1 cellular context compared by ENCODE assay signal in genomic region chr9:121281614-121282291, GRCh38.
A peak's percentile ranks its signal among the peaks of the same experiment; 100 is the strongest.
TF ChIP-seq lines count a peak whose summit lies in the region.

No MANE protein-coding gene starts in this region.

TF ChIP-seq in HepG2, 621 proteins besides CTCF, POLR2A, EP300 and RAD21 (continued from another document and continues in another):
- TF ChIP-seq, protein P1, sequence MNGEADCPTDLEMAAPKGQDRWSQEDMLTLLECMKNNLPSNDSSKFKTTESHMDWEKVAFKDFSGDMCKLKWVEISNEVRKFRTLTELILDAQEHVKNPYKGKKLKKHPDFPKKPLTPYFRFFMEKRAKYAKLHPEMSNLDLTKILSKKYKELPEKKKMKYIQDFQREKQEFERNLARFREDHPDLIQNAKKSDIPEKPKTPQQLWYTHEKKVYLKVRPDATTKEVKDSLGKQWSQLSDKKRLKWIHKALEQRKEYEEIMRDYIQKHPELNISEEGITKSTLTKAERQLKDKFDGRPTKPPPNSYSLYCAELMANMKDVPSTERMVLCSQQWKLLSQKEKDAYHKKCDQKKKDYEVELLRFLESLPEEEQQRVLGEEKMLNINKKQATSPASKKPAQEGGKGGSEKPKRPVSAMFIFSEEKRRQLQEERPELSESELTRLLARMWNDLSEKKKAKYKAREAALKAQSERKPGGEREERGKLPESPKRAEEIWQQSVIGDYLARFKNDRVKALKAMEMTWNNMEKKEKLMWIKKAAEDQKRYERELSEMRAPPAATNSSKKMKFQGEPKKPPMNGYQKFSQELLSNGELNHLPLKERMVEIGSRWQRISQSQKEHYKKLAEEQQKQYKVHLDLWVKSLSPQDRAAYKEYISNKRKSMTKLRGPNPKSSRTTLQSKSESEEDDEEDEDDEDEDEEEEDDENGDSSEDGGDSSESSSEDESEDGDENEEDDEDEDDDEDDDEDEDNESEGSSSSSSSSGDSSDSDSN (CRISPR knock-in tag; IDR thresholded peaks at IDR 0.05), result peak; percentile 20
- TF ChIP-seq ZNF264 (CRISPR knock-in tag; IDR thresholded peaks at IDR 0.05), result no peak
- TF ChIP-seq KDM5B (CRISPR knock-in tag; IDR thresholded peaks at IDR 0.05; ENCODE audit: borderline replicate concordance), result peak; percentile 12; the same call in 1 of the 2 replicates
- peak; percentile 41; the same call in 1 of the 2 replicates for TF ChIP-seq TRIM24 (CRISPR knock-in tag; IDR thresholded peaks at IDR 0.05)
- no peak for TF ChIP-seq MAZ (IDR thresholded peaks at IDR 0.05; ENCODE audit: borderline replicate concordance, low read depth, low read length)
- 0 out of 2 replicates have a peak, but pooled peaks have one; percentile 4 for TF ChIP-seq MAZ (CRISPR knock-in tag; IDR thresholded peaks at IDR 0.05; ENCODE audit: low read depth)
- TF ChIP-seq, protein P2, sequence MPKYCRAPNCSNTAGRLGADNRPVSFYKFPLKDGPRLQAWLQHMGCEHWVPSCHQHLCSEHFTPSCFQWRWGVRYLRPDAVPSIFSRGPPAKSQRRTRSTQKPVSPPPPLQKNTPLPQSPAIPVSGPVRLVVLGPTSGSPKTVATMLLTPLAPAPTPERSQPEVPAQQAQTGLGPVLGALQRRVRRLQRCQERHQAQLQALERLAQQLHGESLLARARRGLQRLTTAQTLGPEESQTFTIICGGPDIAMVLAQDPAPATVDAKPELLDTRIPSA (CRISPR knock-in tag; IDR thresholded peaks at IDR 0.05; ENCODE audit: borderline replicate concordance), result no peak
- TF ChIP-seq, protein P3, sequence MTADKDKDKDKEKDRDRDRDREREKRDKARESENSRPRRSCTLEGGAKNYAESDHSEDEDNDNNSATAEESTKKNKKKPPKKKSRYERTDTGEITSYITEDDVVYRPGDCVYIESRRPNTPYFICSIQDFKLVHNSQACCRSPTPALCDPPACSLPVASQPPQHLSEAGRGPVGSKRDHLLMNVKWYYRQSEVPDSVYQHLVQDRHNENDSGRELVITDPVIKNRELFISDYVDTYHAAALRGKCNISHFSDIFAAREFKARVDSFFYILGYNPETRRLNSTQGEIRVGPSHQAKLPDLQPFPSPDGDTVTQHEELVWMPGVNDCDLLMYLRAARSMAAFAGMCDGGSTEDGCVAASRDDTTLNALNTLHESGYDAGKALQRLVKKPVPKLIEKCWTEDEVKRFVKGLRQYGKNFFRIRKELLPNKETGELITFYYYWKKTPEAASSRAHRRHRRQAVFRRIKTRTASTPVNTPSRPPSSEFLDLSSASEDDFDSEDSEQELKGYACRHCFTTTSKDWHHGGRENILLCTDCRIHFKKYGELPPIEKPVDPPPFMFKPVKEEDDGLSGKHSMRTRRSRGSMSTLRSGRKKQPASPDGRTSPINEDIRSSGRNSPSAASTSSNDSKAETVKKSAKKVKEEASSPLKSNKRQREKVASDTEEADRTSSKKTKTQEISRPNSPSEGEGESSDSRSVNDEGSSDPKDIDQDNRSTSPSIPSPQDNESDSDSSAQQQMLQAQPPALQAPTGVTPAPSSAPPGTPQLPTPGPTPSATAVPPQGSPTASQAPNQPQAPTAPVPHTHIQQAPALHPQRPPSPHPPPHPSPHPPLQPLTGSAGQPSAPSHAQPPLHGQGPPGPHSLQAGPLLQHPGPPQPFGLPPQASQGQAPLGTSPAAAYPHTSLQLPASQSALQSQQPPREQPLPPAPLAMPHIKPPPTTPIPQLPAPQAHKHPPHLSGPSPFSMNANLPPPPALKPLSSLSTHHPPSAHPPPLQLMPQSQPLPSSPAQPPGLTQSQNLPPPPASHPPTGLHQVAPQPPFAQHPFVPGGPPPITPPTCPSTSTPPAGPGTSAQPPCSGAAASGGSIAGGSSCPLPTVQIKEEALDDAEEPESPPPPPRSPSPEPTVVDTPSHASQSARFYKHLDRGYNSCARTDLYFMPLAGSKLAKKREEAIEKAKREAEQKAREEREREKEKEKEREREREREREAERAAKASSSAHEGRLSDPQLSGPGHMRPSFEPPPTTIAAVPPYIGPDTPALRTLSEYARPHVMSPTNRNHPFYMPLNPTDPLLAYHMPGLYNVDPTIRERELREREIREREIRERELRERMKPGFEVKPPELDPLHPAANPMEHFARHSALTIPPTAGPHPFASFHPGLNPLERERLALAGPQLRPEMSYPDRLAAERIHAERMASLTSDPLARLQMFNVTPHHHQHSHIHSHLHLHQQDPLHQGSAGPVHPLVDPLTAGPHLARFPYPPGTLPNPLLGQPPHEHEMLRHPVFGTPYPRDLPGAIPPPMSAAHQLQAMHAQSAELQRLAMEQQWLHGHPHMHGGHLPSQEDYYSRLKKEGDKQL (CRISPR knock-in tag; IDR thresholded peaks at IDR 0.05; ENCODE audit: low read depth), result peak; percentile 71; the same call in 1 of the 2 replicates
- TF ChIP-seq ZNF660 (CRISPR knock-in tag; IDR thresholded peaks at IDR 0.05; ENCODE audit: borderline replicate concordance, low read depth), result no peak
- 0 out of 2 replicates have a peak, but pooled peaks have one; percentile 28 for TF ChIP-seq ZNF317 (CRISPR knock-in tag; IDR thresholded peaks at IDR 0.05)
- peak; percentile 81 for TF ChIP-seq KDM1A (CRISPR knock-in tag; IDR thresholded peaks at IDR 0.05)
- peak; percentile 47 for TF ChIP-seq RXRB (CRISPR knock-in tag; IDR thresholded peaks at IDR 0.05; ENCODE audit: borderline replicate concordance)
- no peak for TF ChIP-seq ZNF253 (CRISPR knock-in tag; IDR thresholded peaks at IDR 0.05; ENCODE audit: borderline replicate concordance)
- TF ChIP-seq ATF7 (IDR thresholded peaks at IDR 0.05), result peak; percentile 17; the same call in 1 of the 2 replicates
- 0 out of 2 replicates have a peak, but pooled peaks have one; percentile 44 for TF ChIP-seq ATF7 (CRISPR knock-in tag; IDR thresholded peaks at IDR 0.05)
- TF ChIP-seq KLF13 (CRISPR knock-in tag; IDR thresholded peaks at IDR 0.05), result no peak
- TF ChIP-seq CENPX (CRISPR knock-in tag; IDR thresholded peaks at IDR 0.05), result no peak
- peak; percentile 82 for TF ChIP-seq GATAD2A (CRISPR knock-in tag; IDR thresholded peaks at IDR 0.05)
- peak; percentile 86; the same call in 1 of the 2 replicates for TF ChIP-seq ESRRA (CRISPR knock-in tag; IDR thresholded peaks at IDR 0.05; ENCODE audit: low read depth)
- TF ChIP-seq ZNF446 (CRISPR knock-in tag; IDR thresholded peaks at IDR 0.05), result no peak
- peak; percentile 79; the same call in 1 of the 2 replicates for TF ChIP-seq SNAI1 (CRISPR knock-in tag; IDR thresholded peaks at IDR 0.05; ENCODE audit: borderline replicate concordance)
- TF ChIP-seq SMYD3 (CRISPR knock-in tag; IDR thresholded peaks at IDR 0.05), result no peak
- no peak for TF ChIP-seq ZKSCAN5 (CRISPR knock-in tag; IDR thresholded peaks at IDR 0.05)
- TF ChIP-seq ZNF432 (CRISPR knock-in tag; IDR thresholded peaks at IDR 0.05; ENCODE audit: borderline replicate concordance), result no peak
- no peak for TF ChIP-seq ZFP1 (CRISPR knock-in tag; IDR thresholded peaks at IDR 0.05)
- TF ChIP-seq, protein P4, sequence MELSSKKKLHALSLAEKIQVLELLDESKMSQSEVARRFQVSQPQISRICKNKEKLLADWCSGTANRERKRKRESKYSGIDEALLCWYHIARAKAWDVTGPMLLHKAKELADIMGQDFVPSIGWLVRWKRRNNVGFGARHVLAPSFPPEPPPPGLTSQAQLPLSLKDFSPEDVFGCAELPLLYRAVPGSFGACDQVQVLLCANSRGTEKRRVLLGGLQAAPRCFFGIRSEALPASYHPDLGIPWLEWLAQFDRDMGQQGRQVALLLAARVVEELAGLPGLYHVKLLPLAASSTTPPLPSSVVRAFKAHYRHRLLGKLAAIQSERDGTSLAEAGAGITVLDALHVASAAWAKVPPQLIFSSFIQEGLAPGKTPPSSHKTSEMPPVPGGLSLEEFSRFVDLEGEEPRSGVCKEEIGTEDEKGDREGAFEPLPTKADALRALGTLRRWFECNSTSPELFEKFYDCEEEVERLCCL (CRISPR knock-in tag; IDR thresholded peaks at IDR 0.05; ENCODE audit: borderline replicate concordance), result no peak
- peak; percentile 89 for TF ChIP-seq ZMYM3 (CRISPR knock-in tag; IDR thresholded peaks at IDR 0.05)
- TF ChIP-seq, protein P5, sequence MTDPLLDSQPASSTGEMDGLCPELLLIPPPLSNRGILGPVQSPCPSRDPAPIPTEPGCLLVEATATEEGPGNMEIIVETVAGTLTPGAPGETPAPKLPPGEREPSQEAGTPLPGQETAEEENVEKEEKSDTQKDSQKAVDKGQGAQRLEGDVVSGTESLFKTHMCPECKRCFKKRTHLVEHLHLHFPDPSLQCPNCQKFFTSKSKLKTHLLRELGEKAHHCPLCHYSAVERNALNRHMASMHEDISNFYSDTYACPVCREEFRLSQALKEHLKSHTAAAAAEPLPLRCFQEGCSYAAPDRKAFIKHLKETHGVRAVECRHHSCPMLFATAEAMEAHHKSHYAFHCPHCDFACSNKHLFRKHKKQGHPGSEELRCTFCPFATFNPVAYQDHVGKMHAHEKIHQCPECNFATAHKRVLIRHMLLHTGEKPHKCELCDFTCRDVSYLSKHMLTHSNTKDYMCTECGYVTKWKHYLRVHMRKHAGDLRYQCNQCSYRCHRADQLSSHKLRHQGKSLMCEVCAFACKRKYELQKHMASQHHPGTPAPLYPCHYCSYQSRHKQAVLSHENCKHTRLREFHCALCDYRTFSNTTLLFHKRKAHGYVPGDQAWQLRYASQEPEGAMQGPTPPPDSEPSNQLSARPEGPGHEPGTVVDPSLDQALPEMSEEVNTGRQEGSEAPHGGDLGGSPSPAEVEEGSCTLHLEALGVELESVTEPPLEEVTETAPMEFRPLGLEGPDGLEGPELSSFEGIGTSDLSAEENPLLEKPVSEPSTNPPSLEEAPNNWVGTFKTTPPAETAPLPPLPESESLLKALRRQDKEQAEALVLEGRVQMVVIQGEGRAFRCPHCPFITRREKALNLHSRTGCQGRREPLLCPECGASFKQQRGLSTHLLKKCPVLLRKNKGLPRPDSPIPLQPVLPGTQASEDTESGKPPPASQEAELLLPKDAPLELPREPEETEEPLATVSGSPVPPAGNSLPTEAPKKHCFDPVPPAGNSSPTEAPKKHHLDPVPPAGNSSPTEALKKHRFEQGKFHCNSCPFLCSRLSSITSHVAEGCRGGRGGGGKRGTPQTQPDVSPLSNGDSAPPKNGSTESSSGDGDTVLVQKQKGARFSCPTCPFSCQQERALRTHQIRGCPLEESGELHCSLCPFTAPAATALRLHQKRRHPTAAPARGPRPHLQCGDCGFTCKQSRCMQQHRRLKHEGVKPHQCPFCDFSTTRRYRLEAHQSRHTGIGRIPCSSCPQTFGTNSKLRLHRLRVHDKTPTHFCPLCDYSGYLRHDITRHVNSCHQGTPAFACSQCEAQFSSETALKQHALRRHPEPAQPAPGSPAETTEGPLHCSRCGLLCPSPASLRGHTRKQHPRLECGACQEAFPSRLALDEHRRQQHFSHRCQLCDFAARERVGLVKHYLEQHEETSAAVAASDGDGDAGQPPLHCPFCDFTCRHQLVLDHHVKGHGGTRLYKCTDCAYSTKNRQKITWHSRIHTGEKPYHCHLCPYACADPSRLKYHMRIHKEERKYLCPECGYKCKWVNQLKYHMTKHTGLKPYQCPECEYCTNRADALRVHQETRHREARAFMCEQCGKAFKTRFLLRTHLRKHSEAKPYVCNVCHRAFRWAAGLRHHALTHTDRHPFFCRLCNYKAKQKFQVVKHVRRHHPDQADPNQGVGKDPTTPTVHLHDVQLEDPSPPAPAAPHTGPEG (CRISPR knock-in tag; IDR thresholded peaks at IDR 0.05), result no peak
- TF ChIP-seq TFAP4 (IDR thresholded peaks at IDR 0.05; ENCODE audit: borderline replicate concordance, low read depth), result peak; percentile 99
- peak; percentile 99 for TF ChIP-seq ZEB1 (IDR thresholded peaks at IDR 0.05; ENCODE audit: insufficient replicate concordance, low read depth)
- TF ChIP-seq ZFP36 (IDR thresholded peaks at IDR 0.05; ENCODE audit: borderline replicate concordance, low read depth, low read length, partially characterized antibody), result no peak
- peak; percentile 5; the same call in 1 of the 2 replicates for TF ChIP-seq SPEN (CRISPR knock-in tag; IDR thresholded peaks at IDR 0.05; ENCODE audit: low read depth)
- TF ChIP-seq AHR (CRISPR knock-in tag; IDR thresholded peaks at IDR 0.05), result peak; percentile 46; the same call in 1 of the 2 replicates
- TF ChIP-seq JUN (CRISPR knock-in tag; IDR thresholded peaks at IDR 0.05), result peak; percentile 96
- TF ChIP-seq FOSL1 (CRISPR knock-in tag; IDR thresholded peaks at IDR 0.05; ENCODE audit: borderline replicate concordance), result peak; percentile 95
- TF ChIP-seq ZNF263 (CRISPR knock-in tag; IDR thresholded peaks at IDR 0.05), result peak; percentile 85
- TF ChIP-seq TARDBP (CRISPR knock-in tag; IDR thresholded peaks at IDR 0.05), result peak; percentile 69
- no peak for TF ChIP-seq MEIS2 (CRISPR knock-in tag; IDR thresholded peaks at IDR 0.05)
- TF ChIP-seq, protein P6, sequence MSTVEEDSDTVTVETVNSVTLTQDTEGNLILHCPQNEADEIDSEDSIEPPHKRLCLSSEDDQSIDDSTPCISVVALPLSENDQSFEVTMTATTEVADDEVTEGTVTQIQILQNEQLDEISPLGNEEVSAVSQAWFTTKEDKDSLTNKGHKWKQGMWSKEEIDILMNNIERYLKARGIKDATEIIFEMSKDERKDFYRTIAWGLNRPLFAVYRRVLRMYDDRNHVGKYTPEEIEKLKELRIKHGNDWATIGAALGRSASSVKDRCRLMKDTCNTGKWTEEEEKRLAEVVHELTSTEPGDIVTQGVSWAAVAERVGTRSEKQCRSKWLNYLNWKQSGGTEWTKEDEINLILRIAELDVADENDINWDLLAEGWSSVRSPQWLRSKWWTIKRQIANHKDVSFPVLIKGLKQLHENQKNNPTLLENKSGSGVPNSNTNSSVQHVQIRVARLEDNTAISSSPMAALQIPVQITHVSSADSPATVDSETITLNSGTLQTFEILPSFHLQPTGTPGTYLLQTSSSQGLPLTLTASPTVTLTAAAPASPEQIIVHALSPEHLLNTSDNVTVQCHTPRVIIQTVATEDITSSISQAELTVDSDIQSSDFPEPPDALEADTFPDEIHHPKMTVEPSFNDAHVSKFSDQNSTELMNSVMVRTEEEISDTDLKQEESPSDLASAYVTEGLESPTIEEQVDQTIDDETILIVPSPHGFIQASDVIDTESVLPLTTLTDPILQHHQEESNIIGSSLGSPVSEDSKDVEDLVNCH (CRISPR knock-in tag; IDR thresholded peaks at IDR 0.05), result no peak
- no peak for TF ChIP-seq ZNF652 (CRISPR knock-in tag; IDR thresholded peaks at IDR 0.05; ENCODE audit: borderline replicate concordance, low read depth)
- no peak for TF ChIP-seq ZNF841 (CRISPR knock-in tag; IDR thresholded peaks at IDR 0.05; ENCODE audit: borderline replicate concordance)
- 0 out of 2 replicates have a peak, but pooled peaks have one; percentile 30 for TF ChIP-seq ZMAT3 (CRISPR knock-in tag; conservative IDR thresholded peaks at IDR 0.05)
- peak; percentile 26 for TF ChIP-seq ZMYM4 (CRISPR knock-in tag; IDR thresholded peaks at IDR 0.05)
- TF ChIP-seq JUND (CRISPR knock-in tag; IDR thresholded peaks at IDR 0.05), result peak; percentile 99
- TF ChIP-seq PHF20 (CRISPR knock-in tag; IDR thresholded peaks at IDR 0.05), result peak; percentile 27; the same call in 1 of the 2 replicates
- TF ChIP-seq NR2F6 (IDR thresholded peaks at IDR 0.05), result peak; percentile 14; the same call in 1 of the 2 replicates
- TF ChIP-seq NR2F6 (CRISPR knock-in tag; IDR thresholded peaks at IDR 0.05), result peak; percentile 79
